ENCODE assay signal across 26 cellular contexts in genomic region chr5:3155029-3155428, GRCh38.
"Had no signal": no experiment of that assay in that cellular context is flagged by ENCODE, and none has a peak within 500 bp of the region (broad histone marks: within the 10 kb centered on the region; RNA-seq: fewer than 3 reads in every experiment).

No MANE protein-coding gene starts in this region.

- H3K9me3 ChIP-seq: gastrocnemius medialis, neutrophil, psoas muscle, right lobe of liver, vagina had no signal

- H3K27ac Mint-ChIP-seq: immature natural killer cell; naive thymus-derived CD4-positive, alpha-beta T cell; nephron progenitor cell; stimulated activated memory B cell treated with anti-CD40 and anti-IgM and Interleukin-4, amounts not matched to agents 10 μg/mL and 1 μg/mL and 100 μg/mL, for 72 hours; stimulated activated naive CD8-positive, alpha-beta T cell treated with anti-CD3 and anti-CD28 coated beads, Interleukin-15, Interleukin-2, amounts not matched to agents 100 ng/mL and 50 ng/mL, for 24 hours had no signal

- H3K27me3 ChIP-seq: gastrocnemius medialis, right lobe of liver, upper lobe of left lung, vagina had no signal

- DNase-seq: cortex of kidney; dorsolateral prefrontal cortex; effector CD8-positive, alpha-beta T cell; gastrocnemius medialis; immature natural killer cell; kidney; left cardiac atrium; left ventricle myocardium superior; mesenchymal stem cell; naive thymus-derived CD4-positive, alpha-beta T cell; nephron progenitor cell; psoas muscle; retina; right lobe of liver; spleen; stimulated activated CD4-positive, alpha-beta T cell treated with anti-CD3 and anti-CD28 coated beads, Interleukin-15, amount 100 ng/mL, for 24 hours; stimulated activated CD4-positive, alpha-beta T cell treated with anti-CD3 and anti-CD28 coated beads, Interleukin-1b, Interleukin-23, amount 100 ng/mL, for 48 hours; stimulated activated CD4-positive, alpha-beta T cell treated with anti-CD3 and anti-CD28 coated beads, Interleukin-4, amount 100 ng/mL, for 24 hours; tibial artery had no signal

- H3K36me3 ChIP-seq: gastrocnemius medialis, neutrophil, right lobe of liver, spleen, tibial artery, upper lobe of left lung, vagina had no signal

- H3K9me3 Mint-ChIP-seq: stimulated activated naive CD8-positive, alpha-beta T cell treated with anti-CD3 and anti-CD28 coated beads, Interleukin-15, Interleukin-2, amounts not matched to agents 100 ng/mL and 50 ng/mL, for 24 hours had no signal

- H3K4me1 ChIP-seq: gastrocnemius medialis, psoas muscle, right lobe of liver, spleen, tibial artery, upper lobe of left lung, vagina had no signal

- ATAC-seq: esophagus mucosa; gastrocnemius medialis; left cardiac atrium; left ventricle myocardium superior; naive thymus-derived CD4-positive, alpha-beta T cell; psoas muscle; right lobe of liver; stimulated activated memory B cell treated with anti-CD40 and anti-IgM and Interleukin-4, amounts not matched to agents 10 μg/mL and 1 μg/mL and 100 μg/mL, for 72 hours had no signal

- H3K4me1 Mint-ChIP-seq: immature natural killer cell; naive thymus-derived CD4-positive, alpha-beta T cell; stimulated activated memory B cell treated with anti-CD40 and anti-IgM and Interleukin-4, amounts not matched to agents 10 μg/mL and 1 μg/mL and 100 μg/mL, for 72 hours had no signal

- H3K27ac ChIP-seq: dorsolateral prefrontal cortex, gastrocnemius medialis, neutrophil, psoas muscle, right lobe of liver, spleen, tibial artery, upper lobe of left lung, vagina had no signal

- H3K36me3 Mint-ChIP-seq: immature natural killer cell; naive thymus-derived CD4-positive, alpha-beta T cell; stimulated activated memory B cell treated with anti-CD40 and anti-IgM and Interleukin-4, amounts not matched to agents 10 μg/mL and 1 μg/mL and 100 μg/mL, for 72 hours had no signal

- H3K4me3 ChIP-seq: dorsolateral prefrontal cortex, gastrocnemius medialis, lung, psoas muscle, right lobe of liver, spleen, tibial artery, upper lobe of left lung, vagina had no signal

- H3K4me3 Mint-ChIP-seq: immature natural killer cell; naive thymus-derived CD4-positive, alpha-beta T cell; nephron progenitor cell; stimulated activated memory B cell treated with anti-CD40 and anti-IgM and Interleukin-4, amounts not matched to agents 10 μg/mL and 1 μg/mL and 100 μg/mL, for 72 hours; stimulated activated naive CD8-positive, alpha-beta T cell treated with anti-CD3 and anti-CD28 coated beads, Interleukin-15, Interleukin-2, amounts not matched to agents 100 ng/mL and 50 ng/mL, for 24 hours had no signal
